In the genomic region with DNA sequence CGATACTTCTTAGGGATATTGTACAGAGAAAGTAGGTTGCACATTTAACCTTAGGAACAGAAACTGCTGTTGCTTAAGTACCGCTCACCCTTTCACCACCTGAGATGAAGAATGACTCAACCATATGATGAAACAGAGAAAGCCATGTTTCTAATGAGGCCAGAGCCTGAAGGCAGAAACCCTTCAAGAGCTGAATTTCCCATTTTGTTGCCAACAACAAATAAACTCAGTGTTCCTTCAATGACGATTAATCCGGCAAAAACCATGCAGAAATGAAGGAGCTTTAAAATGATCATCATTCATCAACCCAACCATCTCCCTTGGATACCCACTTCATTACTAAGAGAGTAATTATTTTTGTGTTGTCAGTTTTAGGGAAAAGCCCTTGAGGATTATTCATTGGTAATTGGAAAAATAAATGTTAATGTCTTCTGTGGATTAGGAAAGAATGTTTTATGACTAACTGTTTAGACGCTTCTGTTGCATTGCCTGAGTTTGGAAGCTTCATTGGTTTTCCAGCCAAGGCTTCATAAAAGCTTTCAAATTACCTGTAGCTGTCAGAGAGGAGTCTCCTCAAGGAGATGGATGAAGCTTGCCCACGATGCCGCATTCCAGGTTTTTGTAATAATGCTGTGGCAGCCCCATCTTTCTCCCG, we compare ENCODE assay signal across 15 cellular contexts.
DNase-seq lines count a peak whose midpoint lies in the region; ATAC-seq and TF ChIP-seq lines count a peak whose summit lies in the region.
"Had no signal": no experiment of that assay in that cellular context is flagged by ENCODE, and none has a peak within 500 bp of the region (broad histone marks: within the 10 kb centered on the region; RNA-seq: fewer than 3 reads in every experiment).

No MANE protein-coding gene starts in this region.

- H3K27ac ChIP-seq in upper lobe of right lung (no peak overlapping the region), body of pancreas (no peak overlapping the region)
- H3K27ac ChIP-seq: spleen, vagina had no signal

- H3K9me3 ChIP-seq in upper lobe of right lung (no peaks in the 10 kb centered on the region), MG63 (0 out of 2 replicates have a peak, but pooled peaks cover 7% of the 10 kb centered on the region), body of pancreas (no peaks in the 10 kb centered on the region)
- H3K9me3 ChIP-seq: spleen, vagina had no signal

- H3K36me3 ChIP-seq in upper lobe of right lung = no peaks in the 10 kb centered on the region
- no peaks in the 10 kb centered on the region for H3K36me3 ChIP-seq in MG63
- no peaks in the 10 kb centered on the region for H3K36me3 ChIP-seq in body of pancreas (replicated peaks in 1 of 2; ENCODE audit: insufficient read depth in 1 of 2, low read depth in 2 of 2)
- H3K36me3 ChIP-seq: spleen, vagina had no signal

- H3K4me3 ChIP-seq in cardiac fibroblast (replicated peaks in 1 of 2; ENCODE audit: low read depth in 2 of 2, low read length in 2 of 2) = no peak overlapping the region
- no peak overlapping the region for H3K4me3 ChIP-seq in upper lobe of right lung
- H3K4me3 ChIP-seq in MG63 = no peak overlapping the region
- H3K4me3 ChIP-seq in body of pancreas = no peak overlapping the region
- H3K4me3 ChIP-seq: spleen, vagina had no signal

- no peak for TF ChIP-seq POLR2A in body of pancreas (IDR thresholded peaks at IDR 0.05)

- no peak for ATAC-seq in upper lobe of right lung
- no peak for ATAC-seq in body of pancreas
- ATAC-seq: T-helper 17 cell had no signal

- TF ChIP-seq CTCF in cardiac fibroblast (IDR thresholded peaks at IDR 0.05; ENCODE audit: low read depth, low read length) (no peak), upper lobe of right lung (IDR thresholded peaks at IDR 0.05) (no peak), body of pancreas (IDR thresholded peaks at IDR 0.05) (no peak)

- intact Hi-C loops in upper lobe of right lung (cut with DNase I) (no loop called here), body of pancreas (cut with DNase I) (no loop called here)

- WGBS in body of pancreas, 2 donors = 84 to 85% methylated on average over 8 of the region's 8 CpGs

- peak; percentile 61 for DNase-seq in ELR (ENCODE audit: low read depth)
- DNase-seq in NOMO-1 (lab: John Stamatoyannopoulos, UW; ENCODE audit: unreplicated experiment in 2 of 2) = peak; percentile 72 to 81
- peak; percentile 71 to 89 for DNase-seq in cardiac fibroblast (ENCODE audit: low read depth in 2 of 2)
- DNase-seq in renal cortical epithelial cell (ENCODE audit: low read depth) = peak; percentile 96
- no peak for DNase-seq in central memory CD4-positive, alpha-beta T cell
- no peak for DNase-seq in upper lobe of right lung
- DNase-seq in MG63 = no peak
- no peak for DNase-seq in body of pancreas
- DNase-seq: Calu3, islet precursor cell, NCI-H1105 treated with DMSO at 0.1 percent for 48 hours, nephron progenitor cell, spleen, T-helper 17 cell had no signal

- H3K4me1 ChIP-seq in upper lobe of right lung = peaks cover 4% of the 10 kb centered on the region
- H3K4me1 ChIP-seq in body of pancreas = no peaks in the 10 kb centered on the region
- H3K4me1 ChIP-seq: spleen, vagina had no signal

- H3K27me3 ChIP-seq in upper lobe of right lung (no peaks in the 10 kb centered on the region), MG63 (no peaks in the 10 kb centered on the region), body of pancreas (no peaks in the 10 kb centered on the region)
- H3K27me3 ChIP-seq: vagina had no signal

Comparison
In these comparisons a context has a peak if more than half of its experiments do, and no peak if none do; other contexts are left out.
1. DNase-seq: peak in ELR (single experiment), NOMO-1 (2 of 2), cardiac fibroblast (2 of 2) and renal cortical epithelial cell (single experiment); none in central memory CD4-positive, alpha-beta T cell (single experiment), upper lobe of right lung (single experiment), MG63 (single experiment) and body of pancreas (0 of 4).